8 cellular contexts compared by ENCODE assay signal in the genomic region with DNA sequence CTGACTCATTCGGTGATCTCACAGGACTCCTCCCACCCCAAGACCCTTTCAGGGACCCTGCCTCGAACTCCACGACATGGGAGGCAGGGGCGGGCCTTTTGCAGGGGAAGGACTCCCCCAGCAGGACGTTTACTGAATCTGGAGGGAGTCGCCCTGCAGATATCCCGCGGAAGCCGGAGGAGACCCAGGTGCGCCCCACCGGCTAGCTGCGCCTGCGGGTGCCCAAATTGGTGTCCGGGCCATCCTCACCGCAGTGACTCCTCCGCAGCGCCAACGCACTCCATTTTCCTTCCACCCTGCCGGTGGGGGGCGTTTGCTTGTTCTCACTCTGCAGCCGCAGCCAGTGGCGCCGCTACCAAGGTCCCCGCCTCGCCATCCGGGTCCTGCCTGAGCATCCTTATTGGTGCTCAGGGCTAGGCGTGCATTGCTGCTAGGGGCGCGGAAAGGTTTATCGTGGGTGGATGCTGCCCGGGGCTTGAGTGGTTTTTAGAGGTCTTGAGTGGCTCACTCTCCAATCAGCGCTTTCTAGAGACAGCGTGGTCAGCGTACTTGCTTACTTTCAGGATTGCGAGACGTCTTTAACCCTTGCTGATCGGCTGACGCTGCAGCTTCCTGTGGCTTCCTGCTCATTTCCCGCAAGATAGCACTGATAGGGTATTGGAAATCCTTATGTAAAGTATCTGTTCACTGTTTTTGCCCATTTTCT.
A peak's percentile ranks its signal among the peaks of the same experiment; 100 is the strongest.
DNase-seq lines count a peak whose midpoint lies in the region; TF ChIP-seq lines count a peak whose summit lies in the region.

No MANE protein-coding gene starts in this region.

- H3K4me3 ChIP-seq in SJCRH30, result peak overlapping the region; percentile 32
- H3K4me3 ChIP-seq in testis, result peak overlapping the region; percentile 55 to 64

- H3K27me3 ChIP-seq in SJCRH30 (no peaks in the 10 kb centered on the region), testis (no peaks in the 10 kb centered on the region)

- peak; percentile 7 for TF ChIP-seq CTCF in GM20000 (IDR thresholded peaks at IDR 0.05; ENCODE audit: extremely low read depth, missing control alignments)
- peak; percentile 54 for TF ChIP-seq CTCF in osteocyte (IDR thresholded peaks at IDR 0.05)
- TF ChIP-seq CTCF in testis (IDR thresholded peaks at IDR 0.05), result peak in 1 of 3 experiments; percentile 5

- no peaks in the 10 kb centered on the region for H3K9me3 Mint-ChIP-seq in osteocyte (ENCODE audit: unreplicated experiment)

- WGBS in testis, 2 donors, result 0% methylated on average over 12 to 37 of the region's 39 CpGs

- no peaks in the 10 kb centered on the region for H3K36me3 ChIP-seq in SJCRH30
- no peaks in the 10 kb centered on the region for H3K36me3 ChIP-seq in testis (ENCODE audit: low read depth, missing control alignments)

- TF ChIP-seq POLR2A in testis (IDR thresholded peaks at IDR 0.05), result no peak

- intact Hi-C loops in testis (cut with DNase I; ENCODE audit: low total_unique reads), result no loop called here

- H3K27ac Mint-ChIP-seq in osteocyte (ENCODE audit: unreplicated experiment), result no peak overlapping the region

- H3K4me1 Mint-ChIP-seq in osteocyte (ENCODE audit: unreplicated experiment), result peaks cover 17% of the 10 kb centered on the region

- DNase-seq in COR-L47 (lab: John Stamatoyannopoulos, UW), result peak; percentile 88
- peak; percentile 61 for DNase-seq in GM20000 (ENCODE audit: low spot score)
- peak; percentile 39 for DNase-seq in HPDE6-E6E7 (ENCODE audit: extremely low spot score)
- DNase-seq in SJCRH30, result peak; percentile 42 to 43
- DNase-seq in activated naive CD4-positive, alpha-beta T cell treated with anti-CD3 and anti-CD28 coated beads, Interleukin-2, amount 50 U/mL, for 16 hours, result peak; percentile 70
- peak; percentile 84 for DNase-seq in glomerular visceral epithelial cell (ENCODE audit: extremely low spot score)
- peak; percentile 88 for DNase-seq in osteocyte (ENCODE audit: extremely low spot score, unreplicated experiment)
- DNase-seq in testis, result peak; percentile 90

- H3K4me1 ChIP-seq in SJCRH30, result no peaks in the 10 kb centered on the region
- no peaks in the 10 kb centered on the region for H3K4me1 ChIP-seq in testis

- no peaks in the 10 kb centered on the region for H3K9me3 ChIP-seq in SJCRH30 (replicated peaks)
- no peaks in the 10 kb centered on the region for H3K9me3 ChIP-seq in testis

- no peaks in the 10 kb centered on the region for H3K36me3 Mint-ChIP-seq in osteocyte (ENCODE audit: unreplicated experiment)

- H3K27me3 Mint-ChIP-seq in osteocyte (ENCODE audit: unreplicated experiment), result peaks cover 19% of the 10 kb centered on the region

- peak overlapping the region; percentile 81 for H3K4me3 Mint-ChIP-seq in osteocyte (ENCODE audit: unreplicated experiment)

- no peak overlapping the region for H3K27ac ChIP-seq in SJCRH30
- H3K27ac ChIP-seq in testis, result no peak overlapping the region

Comparison
In these comparisons a context has a peak if more than half of its experiments do, and no peak if none do; other contexts are left out.
1. DNase-seq: peak in every context shown above with its lines; median percentile 90 in testis; 88 in COR-L47; 88 in osteocyte; 84 in glomerular visceral epithelial cell; 70 in activated naive CD4-positive, alpha-beta T cell treated with anti-CD3 and anti-CD28 coated beads, Interleukin-2, amount 50 U/mL, for 16 hours; 61 in GM20000; 42 in SJCRH30; 39 in HPDE6-E6E7.